ENCODE assay signal across 15 cellular contexts in genomic region chr1:38114633-38115032, GRCh38.
DNase-seq lines count a peak whose midpoint lies in the region; ATAC-seq, FAIRE-seq and TF ChIP-seq lines count a peak whose summit lies in the region.
"Had no signal": no experiment of that assay in that cellular context is flagged by ENCODE, and none has a peak within 500 bp of the region (broad histone marks: within the 10 kb centered on the region; RNA-seq: fewer than 3 reads in every experiment).

No MANE protein-coding gene starts in this region.

- BruUV-seq in endothelial cell of umbilical vein (replicated peaks; lab: Mats Ljungman, UMichigan), result no TSS peak

- H3K9ac ChIP-seq in BLaER1 treated with 17β-estradiol and CSF1 and Interleukin-3, amounts not matched to agents 10 nM and 100 nM, result peak overlapping the region in 2 of 11 experiments; percentile 7 to 32; a peak in 2 of 22 replicates
- H3K9ac ChIP-seq in endothelial cell of umbilical vein (replicated peaks; ENCODE audit: extremely low read depth, insufficient read depth, low read length), result no peak overlapping the region

- DNase-seq in endothelial cell of umbilical vein (ENCODE audit: low read depth, low spot score) (peak; percentile 10), posterior vena cava (ENCODE audit: low spot score) (peak; percentile 35), pancreas (no peak), H4 (ENCODE audit: low spot score) (no peak)
- DNase-seq: GF-D8, HCEC 1CT, Karpas-422, NCI-H1417, NCI-H187, Right ventricle myocardium superior had no signal

- H3K27ac ChIP-seq in BLaER1 treated with 17β-estradiol and CSF1 and Interleukin-3, amounts not matched to agents 10 nM and 100 nM, result peak overlapping the region in 9 of 11 experiments; percentile 31 to 65 (median 48); a peak in 14 of 22 replicates
- H3K27ac ChIP-seq in angular gyrus (ENCODE audit: low read depth, low read length) (peak overlapping the region; percentile 29), endothelial cell of umbilical vein (ENCODE audit: insufficient read depth, low read depth, low read length) (no peak overlapping the region), pancreas (no peak overlapping the region)

- CTCF ChIA-PET in endothelial cell of umbilical vein (lab: Charles Lee), result interaction anchor here (0.9 to 1.6 kb wide), 4 partner anchors 24 to 43 kb away, joined by 3 to 8 read pairs (median 3); no protein-coding TSS in a partner anchor

- H4K20me1 ChIP-seq in BLaER1 treated with 17β-estradiol and CSF1 and Interleukin-3, amounts not matched to agents 10 nM and 100 nM, result no peaks in the 10 kb centered on the region
- H4K20me1 ChIP-seq in endothelial cell of umbilical vein (replicated peaks; ENCODE audit: control insufficient read depth, extremely low read depth, insufficient read depth, low read length), result no peaks in the 10 kb centered on the region

- dilution Hi-C loops in endothelial cell of umbilical vein (cut with MboI; ENCODE audit: extremely low pct_ligation_motif_present, low sequenced_read_pairs), result no loop called here

- intact Hi-C loops in endothelial cell of umbilical vein (cut with micrococcal nuclease) (loop anchor here (10.0 kb wide), 1 partner anchor 720 kb away; no protein-coding TSS in a partner anchor), posterior vena cava (cut with DNase I) (no loop called here), pancreas (cut with DNase I) (no loop called here)

- no peak for TF ChIP-seq POLR2A in endothelial cell of umbilical vein (IDR thresholded peaks at IDR 0.05; ENCODE audit: low read depth, low read length)

- peaks cover 21 to 43% (median 36%) of the 10 kb centered on the region in 10 experiments for H3K4me1 ChIP-seq in BLaER1 treated with 17β-estradiol and CSF1 and Interleukin-3, amounts not matched to agents 10 nM and 100 nM
- H3K4me1 ChIP-seq in endothelial cell of umbilical vein (ENCODE audit: control insufficient read depth, extremely low read depth, insufficient read depth, low read length) (peaks cover 11% of the 10 kb centered on the region), pancreas (no peaks in the 10 kb centered on the region)

- H3K27me3 ChIP-seq in BLaER1 treated with 17β-estradiol and CSF1 and Interleukin-3, amounts not matched to agents 10 nM and 100 nM, result no peaks in the 10 kb centered on the region
- peaks cover 0 to 4% of the 10 kb centered on the region in 2 experiments for H3K27me3 ChIP-seq in endothelial cell of umbilical vein (ENCODE audit: control insufficient read depth in 2 of 2, insufficient read depth in 2 of 2, low read length in 2 of 2)
- no peaks in the 10 kb centered on the region for H3K27me3 ChIP-seq in pancreas

- WGBS in pancreas, 2 donors, result 67 to 73% methylated on average over 3 of the region's 3 CpGs

- H3K9me3 ChIP-seq in BLaER1 treated with 17β-estradiol and CSF1 and Interleukin-3, amounts not matched to agents 10 nM and 100 nM (replicated peaks in 1 of 11), result peaks cover 0 to 8% (median 4%) of the 10 kb centered on the region in 11 experiments; a peak in 9 of 22 replicates
- no peaks in the 10 kb centered on the region for H3K9me3 ChIP-seq in endothelial cell of umbilical vein (replicated peaks; ENCODE audit: control insufficient read depth, insufficient read depth, low read length)
- no peaks in the 10 kb centered on the region for H3K9me3 ChIP-seq in pancreas

- no peak for ATAC-seq in HG03565 (IDR thresholded peaks at IDR 0.05; ENCODE audit: unreplicated experiment)
- no peak for ATAC-seq in pancreas
- ATAC-seq in HG02623 (IDR thresholded peaks at IDR 0.05; ENCODE audit: unreplicated experiment), result no peak

- H3K79me2 ChIP-seq in endothelial cell of umbilical vein (ENCODE audit: control insufficient read depth, insufficient read depth, low read length), result no peaks in the 10 kb centered on the region

- H3K9me1 ChIP-seq in endothelial cell of umbilical vein (replicated peaks; ENCODE audit: control insufficient read depth, extremely low read depth, insufficient read depth, low read length), result no peaks in the 10 kb centered on the region

- peak overlapping the region; percentile 37 for H2AFZ ChIP-seq in endothelial cell of umbilical vein (ENCODE audit: low read depth, low read length)

- TF ChIP-seq CTCF in endothelial cell of umbilical vein (IDR thresholded peaks at IDR 0.05; ENCODE audit: extremely low read depth in 1 of 2, insufficient read depth in 1 of 2, low read depth in 1 of 2, low read length in 2 of 2) (no peak), pancreas (IDR thresholded peaks at IDR 0.05) (no peak)

- H3K4me3 ChIP-seq in BLaER1 treated with 17β-estradiol and CSF1 and Interleukin-3, amounts not matched to agents 10 nM and 100 nM, result no peak overlapping the region
- H3K4me3 ChIP-seq in endothelial cell of umbilical vein (replicated peaks in 1 of 3; ENCODE audit: insufficient read depth in 1 of 3, low read depth in 1 of 3, low read length in 3 of 3), result no peak overlapping the region
- no peak overlapping the region for H3K4me3 ChIP-seq in pancreas

- no peaks in the 10 kb centered on the region for H3K36me3 ChIP-seq in BLaER1 treated with 17β-estradiol and CSF1 and Interleukin-3, amounts not matched to agents 10 nM and 100 nM
- H3K36me3 ChIP-seq in endothelial cell of umbilical vein (ENCODE audit: control insufficient read depth in 2 of 2, extremely low read depth in 1 of 2, insufficient read depth in 2 of 2, low read length in 2 of 2), result no peaks in the 10 kb centered on the region
- no peaks in the 10 kb centered on the region for H3K36me3 ChIP-seq in pancreas

- POLR2A ChIA-PET in endothelial cell of umbilical vein (lab: Charles Lee), result no interaction called here

- FAIRE-seq in endothelial cell of umbilical vein (lab: Jason Lieb, UNC) (no peak), pancreas (lab: Jason Lieb, UNC) (no peak)
- FAIRE-seq: A204.1 had no signal

- peak overlapping the region; percentile 69 to 94 (median 83) for H3K4me2 ChIP-seq in BLaER1 treated with 17β-estradiol and CSF1 and Interleukin-3, amounts not matched to agents 10 nM and 100 nM
- H3K4me2 ChIP-seq in endothelial cell of umbilical vein (ENCODE audit: insufficient read depth, low read length), result peak overlapping the region; percentile 9

TF ChIP-seq in endothelial cell of umbilical vein, 7 proteins besides CTCF, POLR2A, EP300 and RAD21:
- no peak for TF ChIP-seq GATA2 (IDR thresholded peaks at IDR 0.05; ENCODE audit: insufficient read depth, insufficient read length, low read depth, low read length)
- no peak for TF ChIP-seq MYC (IDR thresholded peaks at IDR 0.05; ENCODE audit: low read depth, low read length)
- TF ChIP-seq EZH2 (IDR thresholded peaks at IDR 0.05; ENCODE audit: borderline replicate concordance, low read depth, low read length, severe bottlenecking), result no peak
- TF ChIP-seq FOS (IDR thresholded peaks at IDR 0.05; ENCODE audit: borderline replicate concordance, insufficient read depth, low read length), result no peak
TF ChIP-seq in endothelial cell of umbilical vein: peak in this region for 0.

Comparison
In these comparisons a context has a peak if more than half of its experiments do, and no peak if none do; other contexts are left out.
1. H3K27ac ChIP-seq: peak in BLaER1 treated with 17β-estradiol and CSF1 and Interleukin-3, amounts not matched to agents 10 nM and 100 nM (9 of 11) and angular gyrus (single experiment); none in endothelial cell of umbilical vein (single experiment) and pancreas (0 of 4).
2. DNase-seq: peak in endothelial cell of umbilical vein (single experiment) and posterior vena cava (single experiment); none in pancreas (0 of 6) and H4 (single experiment).